ENCODE assay signal across 8 cellular contexts in genomic region chr19:19591133-19591825, GRCh38. TPM values are rescaled to one million over a fixed set of nuclear protein-coding genes. Genes with fewer than 3 reads are reported as not detected.
DNase-seq lines count a peak whose midpoint lies in the region; ATAC-seq and TF ChIP-seq lines count a peak whose summit lies in the region.

No MANE protein-coding gene starts in this region.

- H3K4me3 ChIP-seq in GM23338 (peak overlapping the region; percentile 18; the same call in 1 of the 2 replicates), Panc1 (ENCODE audit: low read depth in 2 of 2, low read length in 2 of 2) (no peak overlapping the region), hepatocyte (no peak overlapping the region)

- peak overlapping the region; percentile 93 for H3K27ac Mint-ChIP-seq in GM23338

- H3K36me3 Mint-ChIP-seq in GM23338 (ENCODE audit: low read depth) = no peaks in the 10 kb centered on the region

- H3K4me3 Mint-ChIP-seq in GM23338 = peak overlapping the region; percentile 24; the same call in 2 of the 3 replicates

- H2AFZ ChIP-seq in GM23338 (no peak overlapping the region; the same call in 1 of the 2 replicates), hepatocyte (no peak overlapping the region)

- peaks cover 4% of the 10 kb centered on the region for H3K27me3 Mint-ChIP-seq in GM23338 (ENCODE audit: insufficient read depth, low read depth, poor library complexity)

- peaks cover 8% of the 10 kb centered on the region for H3F3A ChIP-seq in GM23338 (replicated peaks; ENCODE audit: low read depth)

- H3K9me2 ChIP-seq in GM23338 (ENCODE audit: insufficient read depth) = no peaks in the 10 kb centered on the region
- H3K9me2 ChIP-seq in hepatocyte (replicated peaks; ENCODE audit: insufficient read depth) = no peaks in the 10 kb centered on the region

- no TSS peak for BruUV-seq in Panc1 (replicated peaks; lab: Mats Ljungman, UMichigan)

- TF ChIP-seq CTCF in GM23338 (conservative IDR thresholded peaks at IDR 0.05; ENCODE audit: low read depth in 2 of 2) = no peak
- no peak for TF ChIP-seq CTCF in Panc1 (IDR thresholded peaks at IDR 0.05)
- no peak for TF ChIP-seq CTCF in hepatocyte (IDR thresholded peaks at IDR 0.05; ENCODE audit: poor library complexity)

- H3K79me2 ChIP-seq in GM23338 (replicated peaks; ENCODE audit: insufficient read depth) = no peaks in the 10 kb centered on the region
- H3K79me2 ChIP-seq in hepatocyte = no peaks in the 10 kb centered on the region

- no peaks in the 10 kb centered on the region for H3K27me3 ChIP-seq in GM23338 (ENCODE audit: insufficient read depth)
- H3K27me3 ChIP-seq in Panc1 (ENCODE audit: control insufficient read depth, insufficient read depth, low read length) = no peaks in the 10 kb centered on the region
- no peaks in the 10 kb centered on the region for H3K27me3 ChIP-seq in hepatocyte

- peak overlapping the region; percentile 65 for H3K4me2 ChIP-seq in GM23338
- H3K4me2 ChIP-seq in hepatocyte = peak overlapping the region; percentile 13

- H3K9me3 Mint-ChIP-seq in GM23338 = no peaks in the 10 kb centered on the region

- no peaks in the 10 kb centered on the region for H3K36me3 ChIP-seq in GM23338 (ENCODE audit: insufficient read depth)
- no peaks in the 10 kb centered on the region for H3K36me3 ChIP-seq in Panc1 (ENCODE audit: control insufficient read depth, insufficient read depth, low read length)
- no peaks in the 10 kb centered on the region for H3K36me3 ChIP-seq in hepatocyte (replicated peaks; ENCODE audit: insufficient read depth, low read depth)

- DNase-seq in CD1c-positive myeloid dendritic cell (ENCODE audit: extremely low spot score) = peak; percentile 92
- DNase-seq in GM23338 (ENCODE audit: low spot score) = peak; percentile 51
- DNase-seq in Panc1 (ENCODE audit: low read depth, low spot score) = peak; percentile 32
- DNase-seq in activated effector memory CD4-positive, alpha-beta T cell treated with Interleukin-2 at 50 U/mL for 16 hours = peak; percentile 52
- peak; percentile 75 for DNase-seq in hepatocyte (ENCODE audit: low spot score)
- DNase-seq in stimulated activated CD4-positive, alpha-beta T cell treated with anti-CD3 and anti-CD28 coated beads, Interleukin-2, amount 100 ng/mL, for 4 hours (ENCODE audit: low read depth) = peak; percentile 66
- no peak for DNase-seq in globus pallidus (ENCODE audit: low spot score)
- DNase-seq in SHP77 treated with DMSO at 0.1 percent for 48 hours (lab: John Stamatoyannopoulos, UW) = no peak

- peaks cover 24% of the 10 kb centered on the region for H3K4me1 Mint-ChIP-seq in GM23338

- H4K20me1 ChIP-seq in GM23338 (replicated peaks; ENCODE audit: insufficient read depth) = no peaks in the 10 kb centered on the region; the same call in 1 of the 2 replicates
- no peaks in the 10 kb centered on the region for H4K20me1 ChIP-seq in hepatocyte (ENCODE audit: insufficient read depth, poor library complexity, severe bottlenecking)

- H3K9me3 ChIP-seq in Panc1 (ENCODE audit: control insufficient read depth, insufficient read depth, low read depth, low read length) = no peaks in the 10 kb centered on the region
- no peaks in the 10 kb centered on the region for H3K9me3 ChIP-seq in hepatocyte (ENCODE audit: low read depth)

- H3K27ac ChIP-seq in GM23338 (ENCODE audit: low read depth) (peak overlapping the region; percentile 81), Panc1 (ENCODE audit: low read length) (peak overlapping the region; percentile 42), hepatocyte (peak overlapping the region; percentile 75)

- ATAC-seq in GM23338 (peak; percentile 84), Panc1 (peak; percentile 89)

- in situ Hi-C loops in Panc1 (cut with HindIII; ENCODE audit: low pct_unique_long_range_greater_than_20kb, low sequenced_read_pairs) = no loop called here

- intact Hi-C loops in Panc1 (cut with micrococcal nuclease; ENCODE audit: unreplicated experiment) = no loop called here

- CTCF ChIA-PET in Panc1 (lab: Charles Lee) = no interaction called here

- H3K4me1 ChIP-seq in GM23338 (ENCODE audit: insufficient read depth) (peaks cover 20% of the 10 kb centered on the region), Panc1 (ENCODE audit: control insufficient read depth, insufficient read depth, low read length) (peaks cover 10% of the 10 kb centered on the region), hepatocyte (ENCODE audit: insufficient read depth) (peaks cover 6% of the 10 kb centered on the region)

- POLR2A ChIA-PET in Panc1 (lab: Charles Lee) = no interaction called here

- 55% methylated on average over 13 of the region's 13 CpGs for WGBS in hepatocyte (ENCODE audit: low lambda C conversion rate, missing lambda C conversion rate)

TF ChIP-seq in GM23338, 12 proteins besides CTCF, POLR2A, EP300 and RAD21 (continues in another document):
- no peak for TF ChIP-seq ZNF462 (CRISPR knock-in tag; IDR thresholded peaks at IDR 0.05)

RNA-seq across cellular contexts. Expression of gene PBX4, which starts 27.2 kb away (rescaled TPM):
- 1.5 and 2.6 TPM in 2 replicates for total RNA-seq in GM23338 (2014; rRNA removed; shearing (Covaris generic))
- polyA plus RNA-seq in GM23338 (2016; fragmentation: Nextera tagmentation; extraction: Ambion mirVana) (4.1 and 5.3 TPM in 2 replicates), hepatocyte (2.5 and 4.3 TPM in 2 replicates)
- total RNA-seq in Panc1 (2021; ENCODE audit: unreplicated experiment) (8.3 TPM), hepatocyte (0.64 and 3.2 TPM in 2 replicates)
- 6.0 TPM for polyA plus RNA-seq in Panc1 (2012; ENCODE audit: insufficient read length)

RNA-seq across cellular contexts. Expression of gene LPAR2, which starts 36.7 kb away (rescaled TPM):
- total RNA-seq in GM23338 (2014; rRNA removed; shearing (Covaris generic)) = 49.5 and 63.1 TPM in 2 replicates
- polyA plus RNA-seq in GM23338 (2016; fragmentation: Nextera tagmentation; extraction: Ambion mirVana) (35.8 and 39.4 TPM in 2 replicates), hepatocyte (33.1 and 42.6 TPM in 2 replicates)
- total RNA-seq in Panc1 (2021; ENCODE audit: unreplicated experiment) (16.0 TPM), hepatocyte (11.5 and 20.1 TPM in 2 replicates)
- polyA plus RNA-seq in Panc1 (2012; ENCODE audit: insufficient read length) = 29.1 TPM

RNA-seq across cellular contexts. Expression of gene GMIP, which starts 52.2 kb away (rescaled TPM):
- total RNA-seq in GM23338 (2014; rRNA removed; shearing (Covaris generic)) = 19.8 and 22.1 TPM in 2 replicates
- polyA plus RNA-seq in GM23338 (2016; fragmentation: Nextera tagmentation; extraction: Ambion mirVana) (5.1 and 6.2 TPM in 2 replicates), hepatocyte (11.4 and 13.0 TPM in 2 replicates)
- total RNA-seq in Panc1 (2021; ENCODE audit: unreplicated experiment) (18.1 TPM), hepatocyte (4.5 and 5.6 TPM in 2 replicates)
- polyA plus RNA-seq in Panc1 (2012; ENCODE audit: insufficient read length) = 20.1 TPM

RNA-seq across cellular contexts. Expression of gene CILP2, which starts 53.2 kb away (rescaled TPM):
- 17.0 and 21.6 TPM in 2 replicates for total RNA-seq in GM23338 (2014; rRNA removed; shearing (Covaris generic))
- polyA plus RNA-seq in GM23338 (2016; fragmentation: Nextera tagmentation; extraction: Ambion mirVana) (4.0 and 5.0 TPM in 2 replicates), hepatocyte (16.5 and 22.5 TPM in 2 replicates)
- total RNA-seq in Panc1 (2021; ENCODE audit: unreplicated experiment) (0.46 TPM), hepatocyte (5.4 and 5.7 TPM in 2 replicates)
- polyA plus RNA-seq in Panc1 (2012; ENCODE audit: insufficient read length) = 0.78 TPM

Comparison
In these comparisons a context has a peak if more than half of its experiments do, and no peak if none do; other contexts are left out.
1. DNase-seq: peak in CD1c-positive myeloid dendritic cell (single experiment), GM23338 (single experiment), Panc1 (single experiment), activated effector memory CD4-positive, alpha-beta T cell treated with Interleukin-2 at 50 U/mL for 16 hours (single experiment), hepatocyte (single experiment) and stimulated activated CD4-positive, alpha-beta T cell treated with anti-CD3 and anti-CD28 coated beads, Interleukin-2, amount 100 ng/mL, for 4 hours (single experiment); none in globus pallidus (single experiment) and SHP77 treated with DMSO at 0.1 percent for 48 hours (single experiment).
2. Peak in every context shown above with its lines, with median percentiles within 50 percentile points of each other: H3K27ac ChIP-seq.